ENCODE assay signal across 18 cellular contexts in genomic region chr10:132587175-132587574, GRCh38. TPM values are rescaled to one million over a fixed set of nuclear protein-coding genes. Genes with fewer than 3 reads are reported as not detected.
A peak's percentile ranks its signal among the peaks of the same experiment; 100 is the strongest.
DNase-seq lines count a peak whose midpoint lies in the region; ATAC-seq, FAIRE-seq and TF ChIP-seq lines count a peak whose summit lies in the region.
"Had no signal": no experiment of that assay in that cellular context is flagged by ENCODE, and none has a peak within 500 bp of the region (broad histone marks: within the 10 kb centered on the region; RNA-seq: fewer than 3 reads in every experiment).

No MANE protein-coding gene starts in this region.

- peaks cover 93% of the 10 kb centered on the region for H3K79me2 ChIP-seq in astrocyte (ENCODE audit: insufficient read depth, low read length)

- no peak overlapping the region for H3K4me3 Mint-ChIP-seq in activated CD8-positive, alpha-beta T cell treated with anti-CD3 and anti-CD28 coated beads, Interleukin-2, amount 10 ng/mL, durations not matched to agents 7 days and 5 days
- H3K4me3 Mint-ChIP-seq in activated CD8-positive, alpha-beta T cell treated with anti-CD3 and anti-CD28 coated beads for 36 hours = no peak overlapping the region
- H3K4me3 Mint-ChIP-seq in astrocyte (ENCODE audit: unreplicated experiment) = no peak overlapping the region
- H3K4me3 Mint-ChIP-seq in naive thymus-derived CD4-positive, alpha-beta T cell = peak overlapping the region in 7 of 10 donors; percentile 33 to 61 (median 53)
- H3K4me3 Mint-ChIP-seq in activated CD4-positive, alpha-beta T cell treated with anti-CD3 and anti-CD28 coated beads for 36 hours = no peak overlapping the region
- H3K4me3 Mint-ChIP-seq: activated naive CD4-positive, alpha-beta T cell treated with anti-CD3 and anti-CD28 coated beads for 36 hours; endodermal cell had no signal

- no peak overlapping the region for H3K27ac ChIP-seq in astrocyte (ENCODE audit: low read depth, low read length)
- H3K27ac ChIP-seq in naive thymus-derived CD4-positive, alpha-beta T cell (ENCODE audit: low read depth, low read length) = no peak overlapping the region
- H3K27ac ChIP-seq in thoracic aorta = peak overlapping the region; percentile 19 to 88
- H3K27ac ChIP-seq: tibial nerve had no signal

- ATAC-seq in activated CD8-positive, alpha-beta T cell treated with anti-CD3 and anti-CD28 coated beads, Interleukin-2, amount 10 ng/mL, durations not matched to agents 7 days and 5 days = no peak
- ATAC-seq in activated CD8-positive, alpha-beta T cell treated with anti-CD3 and anti-CD28 coated beads for 36 hours = no peak
- no peak for ATAC-seq in naive thymus-derived CD4-positive, alpha-beta T cell
- no peak for ATAC-seq in thoracic aorta (ENCODE audit: insufficient number of reproducible peaks, low FRiP score, low read depth)
- no peak for ATAC-seq in activated CD4-positive, alpha-beta T cell treated with anti-CD3 and anti-CD28 coated beads for 36 hours

- no peak for TF ChIP-seq CTCF in activated CD8-positive, alpha-beta T cell treated with anti-CD3 and anti-CD28 coated beads for 36 hours (IDR thresholded peaks at IDR 0.05)
- TF ChIP-seq CTCF in astrocyte (IDR thresholded peaks at IDR 0.05; ENCODE audit: insufficient read depth, low read depth, low read length) = no peak
- TF ChIP-seq CTCF in thoracic aorta (IDR thresholded peaks at IDR 0.05) = no peak

- intact Hi-C loops in activated CD8-positive, alpha-beta T cell treated with anti-CD3 and anti-CD28 coated beads for 36 hours (cut with micrococcal nuclease) = no loop called here
- intact Hi-C loops in naive thymus-derived CD4-positive, alpha-beta T cell (cut with micrococcal nuclease) = no loop called here
- intact Hi-C loops in activated CD4-positive, alpha-beta T cell treated with anti-CD3 and anti-CD28 coated beads for 36 hours (cut with DNase I, micrococcal nuclease) = no loop called here

- no peak for FAIRE-seq in astrocyte (lab: Jason Lieb, UNC)
- FAIRE-seq: HTR-8/SVneo, TTC549 had no signal

- CTCF ChIA-PET in activated CD8-positive, alpha-beta T cell treated with anti-CD3 and anti-CD28 coated beads, Interleukin-2, amount 10 ng/mL, durations not matched to agents 7 days and 5 days (lab: Charles Lee) = no interaction called here
- CTCF ChIA-PET in activated CD8-positive, alpha-beta T cell treated with anti-CD3 and anti-CD28 coated beads for 36 hours (lab: Charles Lee) = no interaction called here
- CTCF ChIA-PET in naive thymus-derived CD4-positive, alpha-beta T cell (lab: Charles Lee) = no interaction called here
- CTCF ChIA-PET in activated CD4-positive, alpha-beta T cell treated with anti-CD3 and anti-CD28 coated beads for 36 hours (lab: Charles Lee) = interaction anchor here (0.7 to 1.2 kb wide), 2 partner anchors 16 to 354 kb away, joined by 4 read pairs; no protein-coding TSS in a partner anchor

- H3K9me3 ChIP-seq in astrocyte (ENCODE audit: insufficient read depth, low read depth, low read length) (no peaks in the 10 kb centered on the region), thoracic aorta (no peaks in the 10 kb centered on the region)
- no peaks in the 10 kb centered on the region for H3K9me3 ChIP-seq in naive thymus-derived CD4-positive, alpha-beta T cell (ENCODE audit: control insufficient read depth in 2 of 3, low read length in 3 of 3)
- H3K9me3 ChIP-seq: tibial nerve had no signal

- H3K4me3 ChIP-seq in astrocyte (ENCODE audit: insufficient read depth, low read depth, low read length) (no peak overlapping the region), thoracic aorta (no peak overlapping the region)
- H3K4me3 ChIP-seq in naive thymus-derived CD4-positive, alpha-beta T cell (ENCODE audit: low read length) = no peak overlapping the region
- H3K4me3 ChIP-seq: tibial nerve had no signal

- no peak for DNase-seq in activated CD8-positive, alpha-beta T cell treated with anti-CD3 and anti-CD28 coated beads, Interleukin-2, amount 10 ng/mL, durations not matched to agents 7 days and 5 days
- DNase-seq in activated CD8-positive, alpha-beta T cell treated with anti-CD3 and anti-CD28 coated beads for 36 hours = no peak
- DNase-seq in astrocyte (ENCODE audit: low read depth) (no peak), thoracic aorta (ENCODE audit: low spot score) (no peak), HK-2 (ENCODE audit: unreplicated experiment) (no peak)
- no peak for DNase-seq in naive thymus-derived CD4-positive, alpha-beta T cell
- DNase-seq in activated T-cell treated with anti-CD3 and anti-CD28 coated beads, Interleukin-2, amount 50 U/mL, for 48 hours = no peak
- no peak for DNase-seq in activated CD4-positive, alpha-beta T cell treated with anti-CD3 and anti-CD28 coated beads for 36 hours
- DNase-seq: 8988T; activated CD4-positive, alpha-beta T cell treated with anti-CD3 and anti-CD28 coated beads, Interleukin-2, amount 50 U/mL, for 1 hour; activated naive CD4-positive, alpha-beta T cell treated with anti-CD3 and anti-CD28 coated beads for 36 hours; activated T-cell treated with anti-CD3 and anti-CD28 coated beads for 4 hours; endodermal cell; islet precursor cell; NCI-H1417 treated with DMSO at 0.1 percent for 48 hours had no signal

- no peak overlapping the region for H3K9ac ChIP-seq in astrocyte (ENCODE audit: low read length)

- H4K20me1 ChIP-seq in astrocyte (ENCODE audit: insufficient read depth, low read length) = peaks cover 88% of the 10 kb centered on the region

- POLR2A ChIA-PET in activated CD8-positive, alpha-beta T cell treated with anti-CD3 and anti-CD28 coated beads, Interleukin-2, amount 10 ng/mL, durations not matched to agents 7 days and 5 days (lab: Charles Lee) = no interaction called here
- POLR2A ChIA-PET in activated CD8-positive, alpha-beta T cell treated with anti-CD3 and anti-CD28 coated beads for 36 hours (lab: Charles Lee) = no interaction called here
- POLR2A ChIA-PET in naive thymus-derived CD4-positive, alpha-beta T cell (lab: Charles Lee) = no interaction called here
- POLR2A ChIA-PET in activated CD4-positive, alpha-beta T cell treated with anti-CD3 and anti-CD28 coated beads for 36 hours (lab: Charles Lee) = no interaction called here

- no peak overlapping the region for H3K4me2 ChIP-seq in astrocyte (ENCODE audit: low read length)

- no peak overlapping the region for H2AFZ ChIP-seq in astrocyte (ENCODE audit: low read depth, low read length)

- H3K9me3 Mint-ChIP-seq in activated CD8-positive, alpha-beta T cell treated with anti-CD3 and anti-CD28 coated beads, Interleukin-2, amount 10 ng/mL, durations not matched to agents 7 days and 5 days (ENCODE audit: insufficient read depth) = peaks cover 24% of the 10 kb centered on the region
- H3K9me3 Mint-ChIP-seq in activated CD8-positive, alpha-beta T cell treated with anti-CD3 and anti-CD28 coated beads for 36 hours = peaks cover 1% of the 10 kb centered on the region
- H3K9me3 Mint-ChIP-seq in astrocyte (ENCODE audit: unreplicated experiment) = no peaks in the 10 kb centered on the region
- peaks cover 0 to 4% (median 0%) of the 10 kb centered on the region in 11 donors for H3K9me3 Mint-ChIP-seq in naive thymus-derived CD4-positive, alpha-beta T cell
- no peaks in the 10 kb centered on the region for H3K9me3 Mint-ChIP-seq in activated CD4-positive, alpha-beta T cell treated with anti-CD3 and anti-CD28 coated beads for 36 hours (ENCODE audit: low read depth)
- H3K9me3 Mint-ChIP-seq: activated naive CD4-positive, alpha-beta T cell treated with anti-CD3 and anti-CD28 coated beads for 36 hours; endodermal cell had no signal

- H3K4me1 ChIP-seq in astrocyte (ENCODE audit: insufficient read depth, low read length) (peaks cover 40% of the 10 kb centered on the region), thoracic aorta (ENCODE audit: control insufficient read depth in 1 of 2, low read depth in 2 of 2) (peaks cover 54 to 93% of the 10 kb centered on the region in 2 donors)
- peaks cover 0 to 18% of the 10 kb centered on the region in 2 donors for H3K4me1 ChIP-seq in naive thymus-derived CD4-positive, alpha-beta T cell (ENCODE audit: control insufficient read depth in 2 of 2, insufficient read depth in 2 of 2, low read length in 2 of 2)

- peaks cover 41% of the 10 kb centered on the region for H3K36me3 Mint-ChIP-seq in activated CD8-positive, alpha-beta T cell treated with anti-CD3 and anti-CD28 coated beads, Interleukin-2, amount 10 ng/mL, durations not matched to agents 7 days and 5 days (ENCODE audit: low read depth)
- peaks cover 5% of the 10 kb centered on the region for H3K36me3 Mint-ChIP-seq in activated CD8-positive, alpha-beta T cell treated with anti-CD3 and anti-CD28 coated beads for 36 hours (ENCODE audit: low read depth)
- H3K36me3 Mint-ChIP-seq in astrocyte (ENCODE audit: low read depth, unreplicated experiment) = peaks cover 9% of the 10 kb centered on the region
- peaks cover 0 to 17% (median 11%) of the 10 kb centered on the region in 5 donors for H3K36me3 Mint-ChIP-seq in naive thymus-derived CD4-positive, alpha-beta T cell
- peaks cover 5% of the 10 kb centered on the region for H3K36me3 Mint-ChIP-seq in activated CD4-positive, alpha-beta T cell treated with anti-CD3 and anti-CD28 coated beads for 36 hours (ENCODE audit: low read depth)

- H3K36me3 ChIP-seq in astrocyte (ENCODE audit: insufficient read depth, low read length) = no peaks in the 10 kb centered on the region
- no peaks in the 10 kb centered on the region for H3K36me3 ChIP-seq in naive thymus-derived CD4-positive, alpha-beta T cell (ENCODE audit: control insufficient read depth in 2 of 3, insufficient read depth in 3 of 3, low read length in 3 of 3)
- H3K36me3 ChIP-seq in thoracic aorta = no peaks in the 10 kb centered on the region
- H3K36me3 ChIP-seq: tibial nerve had no signal

- H3K4me1 Mint-ChIP-seq in activated CD8-positive, alpha-beta T cell treated with anti-CD3 and anti-CD28 coated beads, Interleukin-2, amount 10 ng/mL, durations not matched to agents 7 days and 5 days (ENCODE audit: low read depth) = peaks cover 36% of the 10 kb centered on the region
- peaks cover 39% of the 10 kb centered on the region for H3K4me1 Mint-ChIP-seq in activated CD8-positive, alpha-beta T cell treated with anti-CD3 and anti-CD28 coated beads for 36 hours (ENCODE audit: low read depth)
- peaks cover 27% of the 10 kb centered on the region for H3K4me1 Mint-ChIP-seq in astrocyte (ENCODE audit: low read depth, unreplicated experiment)
- peaks cover 40 to 86% (median 73%) of the 10 kb centered on the region in 7 donors for H3K4me1 Mint-ChIP-seq in naive thymus-derived CD4-positive, alpha-beta T cell
- H3K4me1 Mint-ChIP-seq in activated CD4-positive, alpha-beta T cell treated with anti-CD3 and anti-CD28 coated beads for 36 hours = peaks cover 58% of the 10 kb centered on the region

- H3K27ac Mint-ChIP-seq in activated CD8-positive, alpha-beta T cell treated with anti-CD3 and anti-CD28 coated beads, Interleukin-2, amount 10 ng/mL, durations not matched to agents 7 days and 5 days = peak overlapping the region; percentile 73
- H3K27ac Mint-ChIP-seq in activated CD8-positive, alpha-beta T cell treated with anti-CD3 and anti-CD28 coated beads for 36 hours = no peak overlapping the region
- peak overlapping the region; percentile 62 for H3K27ac Mint-ChIP-seq in astrocyte (ENCODE audit: unreplicated experiment)
- peak overlapping the region in 2 of 9 donors; percentile 30 to 77 for H3K27ac Mint-ChIP-seq in naive thymus-derived CD4-positive, alpha-beta T cell
- no peak overlapping the region for H3K27ac Mint-ChIP-seq in activated CD4-positive, alpha-beta T cell treated with anti-CD3 and anti-CD28 coated beads for 36 hours
- H3K27ac Mint-ChIP-seq: activated naive CD4-positive, alpha-beta T cell treated with anti-CD3 and anti-CD28 coated beads for 36 hours; endodermal cell had no signal

- H3K27me3 Mint-ChIP-seq in activated CD8-positive, alpha-beta T cell treated with anti-CD3 and anti-CD28 coated beads, Interleukin-2, amount 10 ng/mL, durations not matched to agents 7 days and 5 days (ENCODE audit: low read depth) = peaks cover 3% of the 10 kb centered on the region
- no peaks in the 10 kb centered on the region for H3K27me3 Mint-ChIP-seq in activated CD8-positive, alpha-beta T cell treated with anti-CD3 and anti-CD28 coated beads for 36 hours
- no peaks in the 10 kb centered on the region for H3K27me3 Mint-ChIP-seq in astrocyte (ENCODE audit: low read depth, unreplicated experiment)
- peaks cover 0 to 6% (median 0%) of the 10 kb centered on the region in 5 donors for H3K27me3 Mint-ChIP-seq in naive thymus-derived CD4-positive, alpha-beta T cell
- no peaks in the 10 kb centered on the region for H3K27me3 Mint-ChIP-seq in activated CD4-positive, alpha-beta T cell treated with anti-CD3 and anti-CD28 coated beads for 36 hours

- H3K27me3 ChIP-seq in astrocyte (ENCODE audit: insufficient read depth, low read length) (no peaks in the 10 kb centered on the region), thoracic aorta (replicated peaks; ENCODE audit: insufficient read depth) (no peaks in the 10 kb centered on the region)
- no peaks in the 10 kb centered on the region for H3K27me3 ChIP-seq in naive thymus-derived CD4-positive, alpha-beta T cell (ENCODE audit: control insufficient read depth in 2 of 2, insufficient read depth in 2 of 2, low read length in 2 of 2)
- H3K27me3 ChIP-seq: tibial nerve had no signal

RNA-seq across cellular contexts. Expression of gene INPP5A, which starts 49.6 kb away (rescaled TPM):
- 1 to 10 TPM; 9.9 TPM for total RNA-seq in activated CD8-positive, alpha-beta T cell treated with anti-CD3 and anti-CD28 coated beads, Interleukin-2, amount 10 ng/mL, durations not matched to agents 7 days and 5 days
- total RNA-seq in activated CD8-positive, alpha-beta T cell treated with anti-CD3 and anti-CD28 coated beads for 36 hours = 10 to 100 TPM in 1 of 2 experiments, 1 to 10 TPM in 1; 9.6 to 10.4 TPM
- 29.2 and 39.1 TPM in 2 replicates for total RNA-seq in astrocyte
- 10 to 100 TPM; 15.5 to 30.7 (median 28.7) TPM for total RNA-seq in naive thymus-derived CD4-positive, alpha-beta T cell
- polyA plus RNA-seq in naive thymus-derived CD4-positive, alpha-beta T cell = 1 to 10 TPM in 1 of 2 donors, under 1 TPM in 1; 0.97 to 2.0 TPM
- total RNA-seq in thoracic aorta = 100 to 1,000 TPM; 120 to 142 TPM
- total RNA-seq in activated CD4-positive, alpha-beta T cell treated with anti-CD3 and anti-CD28 coated beads for 36 hours = 1 to 10 TPM; 8.1 to 9.3 TPM

Comparison
In these comparisons a context has a peak if more than half of its experiments do, and no peak if none do; other contexts are left out.
1. H3K27ac Mint-ChIP-seq: peak in activated CD8-positive, alpha-beta T cell treated with anti-CD3 and anti-CD28 coated beads, Interleukin-2, amount 10 ng/mL, durations not matched to agents 7 days and 5 days (single experiment) and astrocyte (single experiment); none in activated CD8-positive, alpha-beta T cell treated with anti-CD3 and anti-CD28 coated beads for 36 hours (single experiment) and activated CD4-positive, alpha-beta T cell treated with anti-CD3 and anti-CD28 coated beads for 36 hours (single experiment).
2. H3K4me3 Mint-ChIP-seq: peak in naive thymus-derived CD4-positive, alpha-beta T cell (7 of 10); none in activated CD8-positive, alpha-beta T cell treated with anti-CD3 and anti-CD28 coated beads, Interleukin-2, amount 10 ng/mL, durations not matched to agents 7 days and 5 days (single experiment), activated CD8-positive, alpha-beta T cell treated with anti-CD3 and anti-CD28 coated beads for 36 hours (single experiment), astrocyte (single experiment) and activated CD4-positive, alpha-beta T cell treated with anti-CD3 and anti-CD28 coated beads for 36 hours (single experiment).
3. H3K27ac ChIP-seq: peak in thoracic aorta (2 of 2); none in astrocyte (single experiment) and naive thymus-derived CD4-positive, alpha-beta T cell (single experiment).